ENCODE assay signal across 19 cellular contexts in genomic region chr15:59615661-59616060, GRCh38. TPM values are rescaled to one million over a fixed set of nuclear protein-coding genes. Genes with fewer than 3 reads are reported as not detected.
"Had no signal": no experiment of that assay in that cellular context is flagged by ENCODE, and none has a peak within 500 bp of the region (broad histone marks: within the 10 kb centered on the region; RNA-seq: fewer than 3 reads in every experiment).

No MANE protein-coding gene starts in this region.

- H3K9me3 ChIP-seq: gastroesophageal sphincter, heart left ventricle, sigmoid colon, testis had no signal

- ATAC-seq: gastroesophageal sphincter; heart left ventricle; left ventricle myocardium superior; stimulated activated effector memory CD8-positive, alpha-beta T cell treated with anti-CD3 and anti-CD28 coated beads, Interleukin-12 subunit alpha, Interleukin-12 subunit beta, amount 100 ng/mL, for 72 hours had no signal

- DNase-seq: activated T-cell treated with anti-CD3 and anti-CD28 coated beads, Interleukin-2, amount 50 U/mL, for 24 hours; anterior cingulate cortex; central memory CD4-positive, alpha-beta T cell; heart left ventricle; left ventricle myocardium superior; mesendoderm; nephron progenitor cell; occipital lobe; posterior cingulate gyrus; sigmoid colon; stimulated activated CD4-positive, alpha-beta T cell treated with anti-CD3 and anti-CD28 coated beads, Interleukin-4, amount 100 ng/mL, for 24 hours; T1000; testis had no signal

- H3K36me3 ChIP-seq: gastroesophageal sphincter, heart left ventricle, sigmoid colon had no signal

- H3K27me3 ChIP-seq: testis had no signal

- H3K27ac ChIP-seq: gastroesophageal sphincter, heart left ventricle, sigmoid colon, testis had no signal

- H3K4me1 ChIP-seq: gastroesophageal sphincter, heart left ventricle, sigmoid colon, testis had no signal

- H3K4me3 ChIP-seq: gastroesophageal sphincter, heart left ventricle, sigmoid colon, testis had no signal

RNA-seq across cellular contexts. Expression of gene GCNT3, which starts 4.1 kb away (rescaled TPM):
- total RNA-seq: activated CD4-positive, alpha-beta T cell treated with anti-CD3 and anti-CD28 coated beads, Interleukin-2, amount 10 ng/mL, durations not matched to agents 24 days and 14 days; activated CD8-positive, alpha-beta T cell treated with anti-CD3 and anti-CD28 coated beads for 36 hours; activated T-helper 2 cell treated with anti-CD3 and anti-CD28 coated beads, Interferon-gamma antibody, Interleukin-2, Interleukin-4, amounts not matched to agents 10 μg/mL and 5 μg/mL and 100 μg/mL, durations not matched to agents 14 hours and 24 hours and 36 hours; left ventricle myocardium superior; occipital lobe; T-helper 1 cell treated with Interleukin-12 subunit alpha and Interleukin-12 subunit beta and Interleukin-4 antibody, amounts not matched to agents 30 ng/mL and 1 ng/mL, for 36 hours had no signal
- polyA plus RNA-seq: heart left ventricle had no signal
